17 cellular contexts compared by ENCODE assay signal in genomic region chr1:44724408-44725308, GRCh38. TPM values are rescaled to one million over a fixed set of nuclear protein-coding genes. Genes with fewer than 3 reads are reported as not detected.
DNase-seq lines count a peak whose midpoint lies in the region; ATAC-seq, FAIRE-seq and TF ChIP-seq lines count a peak whose summit lies in the region.
"Had no signal": no experiment of that assay in that cellular context is flagged by ENCODE, and none has a peak within 500 bp of the region (broad histone marks: within the 10 kb centered on the region; RNA-seq: fewer than 3 reads in every experiment).

No MANE protein-coding gene starts in this region.

- WGBS in K562 (ENCODE audit: insufficient coverage, low coverage, missing lambda C conversion rate) = 91% methylated on average over 41 of the region's 72 CpGs
- 33 to 61% methylated on average over 6 to 72 of the region's 72 CpGs for WGBS in testis, 2 donors
- 82 to 87% (median 83%) methylated on average over 63 to 72 of the region's 72 CpGs for WGBS in psoas muscle, 3 donors
- whole genome bisulfite sequencing in GM23248 (ENCODE audit: low coverage in 1 of 2, low lambda C conversion rate in 2 of 2, missing lambda C conversion rate in 2 of 2), 2 experiments = 50 to 61% methylated on average over 29 to 68 of the region's 72 CpGs

- TF ChIP-seq POLR2A in K562 (conservative IDR thresholded peaks at IDR 0.05) (no peak), testis (IDR thresholded peaks at IDR 0.05) (no peak)

- no peak overlapping the region for H3K4me2 ChIP-seq in K562 (ENCODE audit: insufficient read depth, low read length)
- no peak overlapping the region for H3K4me2 ChIP-seq in GM23248 (ENCODE audit: unreplicated experiment)
- H3K4me2 ChIP-seq: smooth muscle cell had no signal

- intact Hi-C loops in activated naive CD4-positive, alpha-beta T cell treated with anti-CD3 and anti-CD28 coated beads for 36 hours (cut with micrococcal nuclease) = loop anchor here (5.0 kb wide), 1 partner anchor 858 kb away; the partner anchor contains the start of gene NASP
- intact Hi-C loops in K562 (cut with micrococcal nuclease) = no loop called here
- intact Hi-C loops in testis (cut with DNase I; ENCODE audit: low total_unique reads) = no loop called here
- intact Hi-C loops in psoas muscle (cut with DNase I) = no loop called here
- intact Hi-C loops in mucosa of descending colon (cut with DNase I, micrococcal nuclease) = no loop called here

- FAIRE-seq in K562 (lab: Jason Lieb, UNC) = no peak
- FAIRE-seq: frontal cortex had no signal

- H2AFZ ChIP-seq in K562 (ENCODE audit: low read depth, low read length) (no peak overlapping the region), GM23248 (no peak overlapping the region)

- H3K4me1 Mint-ChIP-seq in activated naive CD4-positive, alpha-beta T cell treated with anti-CD3 and anti-CD28 coated beads for 36 hours (ENCODE audit: low read depth) = peaks cover 72% of the 10 kb centered on the region
- H3K4me1 Mint-ChIP-seq in T-cell = peaks cover 51 to 65% (median 55%) of the 10 kb centered on the region in 3 donors

- H3K9me3 ChIP-seq in K562 (replicated peaks; ENCODE audit: control insufficient read depth, insufficient read depth, low read depth, low read length) (no peaks in the 10 kb centered on the region), testis (no peaks in the 10 kb centered on the region), psoas muscle (no peaks in the 10 kb centered on the region), mucosa of descending colon (no peaks in the 10 kb centered on the region), GM23248 (ENCODE audit: low read depth) (no peaks in the 10 kb centered on the region)
- H3K9me3 ChIP-seq: ovary, SJSA1 had no signal

- H3K9me1 ChIP-seq in K562 (ENCODE audit: control insufficient read depth, insufficient read depth, low read length) = no peaks in the 10 kb centered on the region

- H3K4me1 ChIP-seq in K562 (replicated peaks in 1 of 2; ENCODE audit: control insufficient read depth in 2 of 2, insufficient read depth in 2 of 2, low read length in 2 of 2) = peaks cover 17 to 24% of the 10 kb centered on the region in 2 experiments
- H3K4me1 ChIP-seq in testis = no peaks in the 10 kb centered on the region
- no peaks in the 10 kb centered on the region for H3K4me1 ChIP-seq in psoas muscle
- no peaks in the 10 kb centered on the region for H3K4me1 ChIP-seq in mucosa of descending colon (ENCODE audit: low read depth)
- peaks cover 5% of the 10 kb centered on the region for H3K4me1 ChIP-seq in GM23248 (ENCODE audit: insufficient read depth)

- TF ChIP-seq EP300 in K562 (IDR thresholded peaks at IDR 0.05; ENCODE audit: low read length) = no peak

- H3K27ac Mint-ChIP-seq in activated naive CD4-positive, alpha-beta T cell treated with anti-CD3 and anti-CD28 coated beads for 36 hours = peak overlapping the region; percentile 87
- H3K27ac Mint-ChIP-seq in T-cell = peak overlapping the region; percentile 90 to 91
- H3K27ac Mint-ChIP-seq: brain had no signal

- ATAC-seq in T-cell (replicated peaks in 1 of 4) (no peak), K562 (no peak), psoas muscle (no peak), mucosa of descending colon (no peak)

- DNase-seq in activated naive CD4-positive, alpha-beta T cell treated with anti-CD3 and anti-CD28 coated beads for 36 hours = no peak
- no peak for DNase-seq in activated naive CD4-positive, alpha-beta T cell (lab: John Stamatoyannopoulos, UW)
- DNase-seq in T-cell (peak in 2 of 34 experiments; percentile 6 to 14), K562 (ENCODE audit: extremely low read depth in 1 of 4, low spot score in 3 of 4) (no peak), testis (no peak), psoas muscle (no peak), mucosa of descending colon (no peak), GM23248 (no peak)
- DNase-seq: NCI-H1105, substantia nigra had no signal

- CTCF ChIA-PET in activated naive CD4-positive, alpha-beta T cell treated with anti-CD3 and anti-CD28 coated beads for 36 hours (lab: Charles Lee) = interaction anchor here (1.3 to 2.0 kb wide), 3 partner anchors 9 to 294 kb away, joined by 3 to 5 read pairs (median 5); no protein-coding TSS in a partner anchor
- CTCF ChIA-PET in T-cell (lab: Charles Lee) = no interaction called here
- CTCF ChIA-PET in K562 (lab: Yijun Ruan, JAX; ENCODE audit: low intra/inter-chr PET ratio) = no interaction called here

- no peak overlapping the region for H3K4me3 ChIP-seq in K562
- H3K4me3 ChIP-seq in testis = peak overlapping the region; percentile 15 to 20
- H3K4me3 ChIP-seq in psoas muscle = no peak overlapping the region
- H3K4me3 ChIP-seq in mucosa of descending colon = no peak overlapping the region
- H3K4me3 ChIP-seq in GM23248 = no peak overlapping the region
- H3K4me3 ChIP-seq: ovary, SJSA1, smooth muscle cell had no signal

- H3K36me3 ChIP-seq in K562 (ENCODE audit: control insufficient read depth, insufficient read depth, low read length) (no peaks in the 10 kb centered on the region), testis (ENCODE audit: low read depth, missing control alignments) (no peaks in the 10 kb centered on the region), psoas muscle (ENCODE audit: insufficient read depth in 1 of 2, low read depth in 1 of 2) (no peaks in the 10 kb centered on the region), mucosa of descending colon (ENCODE audit: low read depth) (no peaks in the 10 kb centered on the region), GM23248 (ENCODE audit: low read depth) (no peaks in the 10 kb centered on the region)
- H3K36me3 ChIP-seq: ovary, SJSA1 had no signal

- BruUV-seq in K562 (replicated peaks; lab: Mats Ljungman, UMichigan) = no TSS peak

- H3K4me3 Mint-ChIP-seq in activated naive CD4-positive, alpha-beta T cell treated with anti-CD3 and anti-CD28 coated beads for 36 hours = peak overlapping the region; percentile 75
- peak overlapping the region; percentile 46 to 75 (median 54) for H3K4me3 Mint-ChIP-seq in T-cell
- H3K4me3 Mint-ChIP-seq: brain had no signal

- H4K20me1 ChIP-seq in K562 (replicated peaks; ENCODE audit: control insufficient read depth, insufficient read depth, low read length) (no peaks in the 10 kb centered on the region), GM23248 (ENCODE audit: insufficient read depth) (no peaks in the 10 kb centered on the region)

- no peak for TF ChIP-seq CTCF in K562 (IDR thresholded peaks at IDR 0.05 in 2 of 3, conservative IDR thresholded peaks at IDR 0.05 in 1 of 3; ENCODE audit: insufficient read depth in 2 of 3, low read depth in 1 of 3, low read length in 3 of 3)
- no peak for TF ChIP-seq CTCF in testis (IDR thresholded peaks at IDR 0.05)
- TF ChIP-seq CTCF in psoas muscle (IDR thresholded peaks at IDR 0.05) = no peak
- no peak for TF ChIP-seq CTCF in mucosa of descending colon (IDR thresholded peaks at IDR 0.05)

- H3K79me2 ChIP-seq in K562 (ENCODE audit: control insufficient read depth, insufficient read depth, low read length) (no peaks in the 10 kb centered on the region), GM23248 (ENCODE audit: insufficient read depth) (no peaks in the 10 kb centered on the region)

- no peaks in the 10 kb centered on the region for H3K27me3 Mint-ChIP-seq in activated naive CD4-positive, alpha-beta T cell treated with anti-CD3 and anti-CD28 coated beads for 36 hours (ENCODE audit: low read depth)
- H3K27me3 Mint-ChIP-seq in T-cell = no peaks in the 10 kb centered on the region
- H3K27me3 Mint-ChIP-seq: memory B cell had no signal

- peaks cover 31% of the 10 kb centered on the region for H3F3A ChIP-seq in GM23248 (ENCODE audit: insufficient read depth)

- H3K9me3 Mint-ChIP-seq in activated naive CD4-positive, alpha-beta T cell treated with anti-CD3 and anti-CD28 coated beads for 36 hours = no peaks in the 10 kb centered on the region
- H3K9me3 Mint-ChIP-seq in T-cell = no peaks in the 10 kb centered on the region
- H3K9me3 Mint-ChIP-seq: memory B cell had no signal

- H3K9ac ChIP-seq in K562 (ENCODE audit: insufficient read depth in 1 of 2, low read depth in 2 of 2, low read length in 2 of 2) (peak overlapping the region in 1 of 2 experiments; percentile 22; a peak in 1 of 4 replicates), GM23248 (no peak overlapping the region)

- no peak overlapping the region for H3K27ac ChIP-seq in K562 (ENCODE audit: extremely low read depth, low read depth, low read length)
- no peak overlapping the region for H3K27ac ChIP-seq in testis
- H3K27ac ChIP-seq in psoas muscle = no peak overlapping the region
- no peak overlapping the region for H3K27ac ChIP-seq in GM23248
- H3K27ac ChIP-seq: ovary, SJSA1 had no signal

- H3K9me2 ChIP-seq in GM23248 (ENCODE audit: insufficient read depth) = no peaks in the 10 kb centered on the region

- POLR2A ChIA-PET in T-cell (lab: Charles Lee) = interaction anchor here in 1 of 2 donors (0.5 to 0.6 kb wide), 2 partner anchors 15 to 47 kb away, joined by 4 read pairs; no protein-coding TSS in a partner anchor
- POLR2A ChIA-PET in K562 (lab: Yijun Ruan, JAX) = interaction anchor here (0.6 to 2.6 kb wide), 8 partner anchors 11 to 859 kb away, joined by 3 to 16 read pairs (median 3); partner anchors contain the start of gene RPS8

- H3K27me3 ChIP-seq in K562 (ENCODE audit: control insufficient read depth in 2 of 2, insufficient read depth in 2 of 2, low read length in 2 of 2) (no peaks in the 10 kb centered on the region), testis (no peaks in the 10 kb centered on the region), psoas muscle (ENCODE audit: insufficient read depth in 3 of 3, low read length in 2 of 3) (no peaks in the 10 kb centered on the region), GM23248 (replicated peaks; ENCODE audit: insufficient read depth) (no peaks in the 10 kb centered on the region)
- H3K27me3 ChIP-seq: ovary, SJSA1 had no signal

- no peak for TF ChIP-seq RAD21 in K562 (CRISPR knock-in tag; conservative IDR thresholded peaks at IDR 0.05 in 1 of 2, IDR thresholded peaks at IDR 0.05 in 1 of 2)

- peaks cover 11% of the 10 kb centered on the region for H3K36me3 Mint-ChIP-seq in activated naive CD4-positive, alpha-beta T cell treated with anti-CD3 and anti-CD28 coated beads for 36 hours (ENCODE audit: low read depth)
- H3K36me3 Mint-ChIP-seq in T-cell = no peaks in the 10 kb centered on the region
- H3K36me3 Mint-ChIP-seq: brain, memory B cell had no signal

- in situ Hi-C loops in K562 (cut with MboI) (loop anchor here (10.0 kb wide), 1 partner anchor 580 kb away; no protein-coding TSS in a partner anchor), GM23248 (cut with MboI) (no loop called here)

RNA-seq across cellular contexts. Expression of gene RNU5D-1, which starts 6.3 kb away (rescaled TPM):
- total RNA-seq in activated naive CD4-positive, alpha-beta T cell treated with anti-CD3 and anti-CD28 coated beads for 36 hours = not detected
- total RNA-seq in T-cell (10 to 100 TPM in 1 of 5 donors, not detected in 4; 21.4 TPM), K562 (2014; rRNA removed) (not detected in 2 replicates), K562 (2014; rRNA removed; fragmentation: Illumina TruSeq; extraction: Trizol) (not detected in 2 replicates), K562 (2015; rRNA removed; fragmentation: Illumina TruSeq; extraction: Trizol) (under 0.01 TPM in 1 of 2 replicates, not detected in the other), K562 (2021) (not detected in 2 replicates), testis (not detected), psoas muscle (not detected), mucosa of descending colon (10 to 100 TPM in 1 of 3 donors, not detected in 2; 15.9 TPM)
- total RNA-seq in K562 (2011; cell fraction: chromatin; rRNA removed; ENCODE audit: low replicate concordance) = under 0.01 TPM in 2 replicates
- total RNA-seq in K562 (2011; cell fraction: nucleolus; rRNA removed) = under 0.01 TPM in 2 replicates
- total RNA-seq in K562 (2011; cell fraction: nucleoplasm; rRNA removed) = under 0.01 TPM in 2 replicates
- polyA plus RNA-seq in K562 (2011; rRNA removed) (under 0.01 TPM in 1 of 2 replicates, not detected in the other), K562 (2014; fragmentation: Illumina TruSeq; extraction: Trizol) (not detected in 2 replicates), K562 (2014; fragmentation: Nextera tagmentation; extraction: Ambion mirVana) (not detected), K562 (2014; rRNA removed) (not detected in 2 replicates), testis (ENCODE audit: insufficient read depth, low read depth, low replicate concordance) (not detected), psoas muscle (not detected), GM23248 (2016; fragmentation: Nextera tagmentation; extraction: Ambion mirVana) (not detected in 2 replicates)
- not detected in 2 replicates for polyA plus RNA-seq in K562 (2011; cell fraction: cytosol; rRNA removed)
- under 0.01 TPM in 2 replicates for polyA plus RNA-seq in K562 (2011; cell fraction: nucleus; rRNA removed)
- polyA plus RNA-seq in K562 (2012) = not detected in 2 replicates
- under 0.01 TPM in 2 replicates for polyA minus RNA-seq in K562 (2011; rRNA and poly(A)+ RNA removed)
- polyA minus RNA-seq in K562 (2011; cell fraction: cytosol; rRNA and poly(A)+ RNA removed) = 577 and 1,449 TPM in 2 replicates
- polyA minus RNA-seq in K562 (2011; cell fraction: nucleus; rRNA and poly(A)+ RNA removed) = under 0.01 TPM in 2 replicates
- not detected in 2 replicates for total RNA-seq in GM23248 (2014; rRNA removed; shearing (Covaris generic))
- total RNA-seq: frontal cortex, ovary, SJSA1, smooth muscle cell had no signal
- polyA plus RNA-seq: AG04450, ovary, smooth muscle cell had no signal

RNA-seq across cellular contexts. Expression of gene KIF2C, which starts 15.0 kb away (rescaled TPM):
- total RNA-seq in activated naive CD4-positive, alpha-beta T cell treated with anti-CD3 and anti-CD28 coated beads for 36 hours = 100 to 1,000 TPM; 147 to 154 TPM
- 1 to 10 TPM in 3 of 5 donors, under 1 TPM in 2; 0.68 to 1.6 (median 1.1) TPM for total RNA-seq in T-cell
- total RNA-seq in K562 (2011; cell fraction: chromatin; rRNA removed; ENCODE audit: low replicate concordance) = 211 and 292 TPM in 2 replicates
- 153 and 166 TPM in 2 replicates for total RNA-seq in K562 (2011; cell fraction: nucleolus; rRNA removed)
- total RNA-seq in K562 (2011; cell fraction: nucleoplasm; rRNA removed) = 123 and 160 TPM in 2 replicates
- total RNA-seq in K562 (2014; rRNA removed) = 143 and 159 TPM in 2 replicates
- 169 and 184 TPM in 2 replicates for total RNA-seq in K562 (2014; rRNA removed; fragmentation: Illumina TruSeq; extraction: Trizol)
- 160 and 164 TPM in 2 replicates for total RNA-seq in K562 (2015; rRNA removed; fragmentation: Illumina TruSeq; extraction: Trizol)
- 156 and 173 TPM in 2 replicates for total RNA-seq in K562 (2021)
- polyA plus RNA-seq in K562 (2011; rRNA removed) = 214 and 226 TPM in 2 replicates
- polyA plus RNA-seq in K562 (2011; cell fraction: cytosol; rRNA removed) = 117 and 189 TPM in 2 replicates
- 195 and 253 TPM in 2 replicates for polyA plus RNA-seq in K562 (2011; cell fraction: nucleus; rRNA removed)
- 113 and 166 TPM in 2 replicates for polyA plus RNA-seq in K562 (2012)
- polyA plus RNA-seq in K562 (2014; fragmentation: Illumina TruSeq; extraction: Trizol) = 196 and 210 TPM in 2 replicates
- 100 to 1,000 TPM in 1 of 2 experiments, 10 to 100 TPM in 1; 84.9 to 161 TPM for polyA plus RNA-seq in K562 (2014; fragmentation: Nextera tagmentation; extraction: Ambion mirVana)
- polyA plus RNA-seq in K562 (2014; rRNA removed) = 163 and 183 TPM in 2 replicates
- polyA minus RNA-seq in K562 (2011; rRNA and poly(A)+ RNA removed) = 259 and 260 TPM in 2 replicates
- polyA minus RNA-seq in K562 (2011; cell fraction: cytosol; rRNA and poly(A)+ RNA removed) = 113 and 120 TPM in 2 replicates
- polyA minus RNA-seq in K562 (2011; cell fraction: nucleus; rRNA and poly(A)+ RNA removed) = 52.5 and 93.7 TPM in 2 replicates
- total RNA-seq in testis = 100 to 1,000 TPM in 1 of 2 donors, 10 to 100 TPM in 1; 53.5 to 130 TPM
- polyA plus RNA-seq in testis (ENCODE audit: insufficient read depth, low read depth, low replicate concordance) = 167 TPM
- under 1 TPM; 0.26 to 0.97 (median 0.59) TPM for total RNA-seq in psoas muscle
- 1 to 10 TPM in 1 of 3 donors, under 1 TPM in 2; 0.23 to 1.2 (median 0.27) TPM for polyA plus RNA-seq in psoas muscle
- total RNA-seq in mucosa of descending colon = 10 to 100 TPM in 1 of 3 donors, 1 to 10 TPM in 2; 2.7 to 15.0 (median 4.1) TPM
- 14.2 and 16.9 TPM in 2 replicates for total RNA-seq in GM23248 (2014; rRNA removed; shearing (Covaris generic))
- 16.4 and 16.7 TPM in 2 replicates for polyA plus RNA-seq in GM23248 (2016; fragmentation: Nextera tagmentation; extraction: Ambion mirVana)

RNA-seq across cellular contexts. Expression of gene ARMH1, which starts 50.1 kb away (rescaled TPM):
- 100 to 1,000 TPM; 143 to 155 TPM for total RNA-seq in activated naive CD4-positive, alpha-beta T cell treated with anti-CD3 and anti-CD28 coated beads for 36 hours
- total RNA-seq in T-cell = 100 to 1,000 TPM in 1 of 5 donors, 10 to 100 TPM in 4; 49.5 to 102 (median 89.7) TPM
- total RNA-seq in K562 (2011; cell fraction: chromatin; rRNA removed; ENCODE audit: low replicate concordance) = 0.28 TPM in 1 of 2 replicates, not detected in the other
- total RNA-seq in K562 (2011; cell fraction: nucleolus; rRNA removed) = not detected in 2 replicates
- total RNA-seq in K562 (2011; cell fraction: nucleoplasm; rRNA removed) = not detected in 2 replicates
- total RNA-seq in K562 (2014; rRNA removed) = not detected in 2 replicates
- total RNA-seq in K562 (2014; rRNA removed; fragmentation: Illumina TruSeq; extraction: Trizol) = not detected in 2 replicates
- not detected in 2 replicates for total RNA-seq in K562 (2015; rRNA removed; fragmentation: Illumina TruSeq; extraction: Trizol)
- total RNA-seq in K562 (2021) = 0.49 TPM in 1 of 2 replicates, not detected in the other
- 0.37 TPM in 1 of 2 replicates, not detected in the other for polyA plus RNA-seq in K562 (2011; rRNA removed)
- polyA plus RNA-seq in K562 (2011; cell fraction: cytosol; rRNA removed) = 0.07 and 0.72 TPM in 2 replicates
- polyA plus RNA-seq in K562 (2011; cell fraction: nucleus; rRNA removed) = 2.1 and 3.0 TPM in 2 replicates
- not detected in 2 replicates for polyA plus RNA-seq in K562 (2012)
- polyA plus RNA-seq in K562 (2014; fragmentation: Illumina TruSeq; extraction: Trizol) = not detected in 2 replicates
- not detected for polyA plus RNA-seq in K562 (2014; fragmentation: Nextera tagmentation; extraction: Ambion mirVana)
- 0.41 TPM in 1 of 2 replicates, not detected in the other for polyA plus RNA-seq in K562 (2014; rRNA removed)
- not detected in 2 replicates for polyA minus RNA-seq in K562 (2011; rRNA and poly(A)+ RNA removed)
- not detected in 2 replicates for polyA minus RNA-seq in K562 (2011; cell fraction: cytosol; rRNA and poly(A)+ RNA removed)
- polyA minus RNA-seq in K562 (2011; cell fraction: nucleus; rRNA and poly(A)+ RNA removed) = not detected in 2 replicates
- 10 to 100 TPM; 17.4 to 29.7 TPM for total RNA-seq in testis
- 42.9 TPM for polyA plus RNA-seq in testis (ENCODE audit: insufficient read depth, low read depth, low replicate concordance)
- total RNA-seq in psoas muscle = under 1 TPM in 3 of 4 donors, not detected in 1; 0.59 to 0.82 (median 0.64) TPM
- polyA plus RNA-seq in psoas muscle = under 1 TPM; 0.08 to 0.74 (median 0.26) TPM
- 1 to 10 TPM; 1.7 to 4.1 (median 2.3) TPM for total RNA-seq in mucosa of descending colon
- 0.51 and 1.4 TPM in 2 replicates for total RNA-seq in GM23248 (2014; rRNA removed; shearing (Covaris generic))
- 1.5 and 1.6 TPM in 2 replicates for polyA plus RNA-seq in GM23248 (2016; fragmentation: Nextera tagmentation; extraction: Ambion mirVana)
- total RNA-seq: SJSA1 had no signal

RNA-seq across cellular contexts. Expression of gene TMEM53, which starts 50.4 kb away (rescaled TPM):
- 1 to 10 TPM; 4.5 to 4.9 TPM for total RNA-seq in activated naive CD4-positive, alpha-beta T cell treated with anti-CD3 and anti-CD28 coated beads for 36 hours
- 1 to 10 TPM; 1.1 to 2.8 (median 2.2) TPM for total RNA-seq in T-cell
- total RNA-seq in K562 (2011; cell fraction: chromatin; rRNA removed; ENCODE audit: low replicate concordance) = 2.3 and 4.2 TPM in 2 replicates
- 4.0 and 4.1 TPM in 2 replicates for total RNA-seq in K562 (2011; cell fraction: nucleolus; rRNA removed)
- 3.8 and 5.0 TPM in 2 replicates for total RNA-seq in K562 (2011; cell fraction: nucleoplasm; rRNA removed)
- total RNA-seq in K562 (2014; rRNA removed) = 2.0 and 4.7 TPM in 2 replicates
- 0.45 and 1.3 TPM in 2 replicates for total RNA-seq in K562 (2014; rRNA removed; fragmentation: Illumina TruSeq; extraction: Trizol)
- total RNA-seq in K562 (2015; rRNA removed; fragmentation: Illumina TruSeq; extraction: Trizol) = 1.8 and 2.1 TPM in 2 replicates
- total RNA-seq in K562 (2021) = 3.1 and 3.7 TPM in 2 replicates
- polyA plus RNA-seq in K562 (2011; rRNA removed) = 3.0 and 4.1 TPM in 2 replicates
- polyA plus RNA-seq in K562 (2011; cell fraction: cytosol; rRNA removed) = 7.2 and 14.8 TPM in 2 replicates
- 2.6 and 2.7 TPM in 2 replicates for polyA plus RNA-seq in K562 (2011; cell fraction: nucleus; rRNA removed)
- polyA plus RNA-seq in K562 (2012) = 5.6 and 6.7 TPM in 2 replicates
- polyA plus RNA-seq in K562 (2014; fragmentation: Illumina TruSeq; extraction: Trizol) = 3.3 and 3.4 TPM in 2 replicates
- polyA plus RNA-seq in K562 (2014; fragmentation: Nextera tagmentation; extraction: Ambion mirVana) = 1 to 10 TPM in 1 of 2 experiments, under 1 TPM in 1; 0.23 to 1.9 TPM
- 3.7 and 5.0 TPM in 2 replicates for polyA plus RNA-seq in K562 (2014; rRNA removed)
- 2.1 and 2.7 TPM in 2 replicates for polyA minus RNA-seq in K562 (2011; rRNA and poly(A)+ RNA removed)
- 2.1 and 4.9 TPM in 2 replicates for polyA minus RNA-seq in K562 (2011; cell fraction: cytosol; rRNA and poly(A)+ RNA removed)
- polyA minus RNA-seq in K562 (2011; cell fraction: nucleus; rRNA and poly(A)+ RNA removed) = 0.54 and 0.78 TPM in 2 replicates
- 10 to 100 TPM; 15.6 to 18.9 TPM for total RNA-seq in testis
- 40.2 TPM for polyA plus RNA-seq in testis (ENCODE audit: insufficient read depth, low read depth, low replicate concordance)
- 1 to 10 TPM; 3.9 to 7.7 (median 6.3) TPM for total RNA-seq in psoas muscle
- polyA plus RNA-seq in psoas muscle = 1 to 10 TPM; 2.4 to 6.2 (median 4.2) TPM
- total RNA-seq in mucosa of descending colon = 10 to 100 TPM; 19.3 to 46.0 (median 36.6) TPM
- 4.4 and 5.9 TPM in 2 replicates for total RNA-seq in GM23248 (2014; rRNA removed; shearing (Covaris generic))
- polyA plus RNA-seq in GM23248 (2016; fragmentation: Nextera tagmentation; extraction: Ambion mirVana) = 10.1 and 12.7 TPM in 2 replicates

RNA-seq across cellular contexts. Expression of gene RPS8, which starts 50.7 kb away (rescaled TPM):
- total RNA-seq in activated naive CD4-positive, alpha-beta T cell treated with anti-CD3 and anti-CD28 coated beads for 36 hours = 1,000 to 10,000 TPM; 3,619 to 3,772 TPM
- total RNA-seq in T-cell = 1,000 to 10,000 TPM; 2,713 to 2,895 (median 2,873) TPM
- total RNA-seq in K562 (2011; cell fraction: chromatin; rRNA removed; ENCODE audit: low replicate concordance) = 542 and 786 TPM in 2 replicates
- 948 and 967 TPM in 2 replicates for total RNA-seq in K562 (2011; cell fraction: nucleolus; rRNA removed)
- total RNA-seq in K562 (2011; cell fraction: nucleoplasm; rRNA removed) = 930 and 1,480 TPM in 2 replicates
- total RNA-seq in K562 (2014; rRNA removed) = 3,851 and 4,431 TPM in 2 replicates
- total RNA-seq in K562 (2014; rRNA removed; fragmentation: Illumina TruSeq; extraction: Trizol) = 2,850 and 3,258 TPM in 2 replicates
- total RNA-seq in K562 (2015; rRNA removed; fragmentation: Illumina TruSeq; extraction: Trizol) = 3,074 and 3,307 TPM in 2 replicates
- 3,109 and 3,518 TPM in 2 replicates for total RNA-seq in K562 (2021)
- 2,871 and 3,497 TPM in 2 replicates for polyA plus RNA-seq in K562 (2011; rRNA removed)
- polyA plus RNA-seq in K562 (2011; cell fraction: cytosol; rRNA removed) = 2,484 and 3,204 TPM in 2 replicates
- polyA plus RNA-seq in K562 (2011; cell fraction: nucleus; rRNA removed) = 1,065 and 1,968 TPM in 2 replicates
- 3,267 and 3,835 TPM in 2 replicates for polyA plus RNA-seq in K562 (2012)
- 2,545 and 2,717 TPM in 2 replicates for polyA plus RNA-seq in K562 (2014; fragmentation: Illumina TruSeq; extraction: Trizol)
- polyA plus RNA-seq in K562 (2014; fragmentation: Nextera tagmentation; extraction: Ambion mirVana) = 1,000 to 10,000 TPM; 2,431 to 2,562 TPM
- polyA plus RNA-seq in K562 (2014; rRNA removed) = 3,694 and 4,168 TPM in 2 replicates
- polyA minus RNA-seq in K562 (2011; rRNA and poly(A)+ RNA removed) = 1,274 and 1,304 TPM in 2 replicates
- polyA minus RNA-seq in K562 (2011; cell fraction: cytosol; rRNA and poly(A)+ RNA removed) = 927 and 1,052 TPM in 2 replicates
- 256 and 454 TPM in 2 replicates for polyA minus RNA-seq in K562 (2011; cell fraction: nucleus; rRNA and poly(A)+ RNA removed)
- 100 to 1,000 TPM; 431 to 935 TPM for total RNA-seq in testis
- polyA plus RNA-seq in testis (ENCODE audit: insufficient read depth, low read depth, low replicate concordance) = 860 TPM
- 1,000 to 10,000 TPM in 2 of 4 donors, 100 to 1,000 TPM in 2; 935 to 1,269 (median 1,066) TPM for total RNA-seq in psoas muscle
- 1,000 to 10,000 TPM; 1,193 to 2,158 (median 1,436) TPM for polyA plus RNA-seq in psoas muscle
- 1,000 to 10,000 TPM; 1,308 to 1,364 (median 1,337) TPM for total RNA-seq in mucosa of descending colon
- total RNA-seq in GM23248 (2014; rRNA removed; shearing (Covaris generic)) = 1,375 and 2,062 TPM in 2 replicates
- polyA plus RNA-seq in GM23248 (2016; fragmentation: Nextera tagmentation; extraction: Ambion mirVana) = 570 and 596 TPM in 2 replicates

Comparison
In these comparisons a context has a peak if more than half of its experiments do, and no peak if none do; other contexts are left out.
1. H3K4me3 ChIP-seq: peak in testis (2 of 2); none in K562 (single experiment), psoas muscle (single experiment), mucosa of descending colon (single experiment) and GM23248 (single experiment).